1 cellular context compared by ENCODE assay signal in the genomic region with DNA sequence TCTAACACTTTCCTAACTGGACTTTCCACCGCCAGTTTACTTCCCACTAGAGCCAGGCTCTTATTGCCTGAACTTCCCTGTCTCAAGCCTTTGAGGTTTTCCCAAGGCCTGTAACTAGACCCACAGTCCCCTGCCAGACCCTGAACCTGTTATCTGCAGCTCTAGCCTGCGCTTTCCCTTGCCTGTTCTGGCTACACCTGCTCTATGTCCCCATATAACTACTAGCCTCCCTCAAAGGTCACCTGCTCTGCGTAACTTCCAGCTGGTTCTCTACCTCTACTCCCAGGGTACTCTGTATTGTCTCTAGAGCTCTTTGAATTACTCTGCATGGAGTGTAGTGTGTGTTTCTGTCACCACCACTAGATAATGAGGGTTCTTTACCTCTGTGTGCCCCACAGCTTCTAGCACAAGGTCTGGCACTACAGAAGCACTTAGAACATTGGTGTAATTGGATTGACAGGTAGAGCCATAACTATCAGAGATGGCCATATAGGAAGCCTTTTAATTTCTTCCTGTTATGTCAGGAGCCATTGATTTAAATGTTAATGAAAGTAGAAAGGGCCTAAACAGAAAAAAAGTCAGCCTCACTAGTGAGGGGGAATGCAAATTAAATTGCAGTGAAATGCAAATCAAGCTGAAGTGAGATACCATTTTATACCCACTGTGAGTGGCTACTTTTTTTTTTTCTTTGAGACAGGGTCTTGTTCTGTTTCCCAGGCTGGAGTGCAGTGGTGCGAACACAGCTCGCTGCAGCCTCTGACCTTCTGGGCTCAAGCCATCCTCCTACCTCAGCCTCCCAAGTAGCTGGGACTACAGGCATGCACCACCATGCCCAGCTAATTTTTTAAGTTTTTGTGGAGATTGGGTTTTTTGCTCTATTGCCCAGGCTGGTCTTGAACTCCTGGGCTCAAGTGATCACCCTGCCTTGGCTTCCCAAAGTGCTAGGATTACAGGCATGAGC.
TF ChIP-seq lines count a peak whose summit lies in the region.

No MANE protein-coding gene starts in this region.

TF ChIP-seq in GM23338, 12 proteins besides CTCF, POLR2A, EP300 and RAD21 (continued from another document):
- TF ChIP-seq, protein P1, sequence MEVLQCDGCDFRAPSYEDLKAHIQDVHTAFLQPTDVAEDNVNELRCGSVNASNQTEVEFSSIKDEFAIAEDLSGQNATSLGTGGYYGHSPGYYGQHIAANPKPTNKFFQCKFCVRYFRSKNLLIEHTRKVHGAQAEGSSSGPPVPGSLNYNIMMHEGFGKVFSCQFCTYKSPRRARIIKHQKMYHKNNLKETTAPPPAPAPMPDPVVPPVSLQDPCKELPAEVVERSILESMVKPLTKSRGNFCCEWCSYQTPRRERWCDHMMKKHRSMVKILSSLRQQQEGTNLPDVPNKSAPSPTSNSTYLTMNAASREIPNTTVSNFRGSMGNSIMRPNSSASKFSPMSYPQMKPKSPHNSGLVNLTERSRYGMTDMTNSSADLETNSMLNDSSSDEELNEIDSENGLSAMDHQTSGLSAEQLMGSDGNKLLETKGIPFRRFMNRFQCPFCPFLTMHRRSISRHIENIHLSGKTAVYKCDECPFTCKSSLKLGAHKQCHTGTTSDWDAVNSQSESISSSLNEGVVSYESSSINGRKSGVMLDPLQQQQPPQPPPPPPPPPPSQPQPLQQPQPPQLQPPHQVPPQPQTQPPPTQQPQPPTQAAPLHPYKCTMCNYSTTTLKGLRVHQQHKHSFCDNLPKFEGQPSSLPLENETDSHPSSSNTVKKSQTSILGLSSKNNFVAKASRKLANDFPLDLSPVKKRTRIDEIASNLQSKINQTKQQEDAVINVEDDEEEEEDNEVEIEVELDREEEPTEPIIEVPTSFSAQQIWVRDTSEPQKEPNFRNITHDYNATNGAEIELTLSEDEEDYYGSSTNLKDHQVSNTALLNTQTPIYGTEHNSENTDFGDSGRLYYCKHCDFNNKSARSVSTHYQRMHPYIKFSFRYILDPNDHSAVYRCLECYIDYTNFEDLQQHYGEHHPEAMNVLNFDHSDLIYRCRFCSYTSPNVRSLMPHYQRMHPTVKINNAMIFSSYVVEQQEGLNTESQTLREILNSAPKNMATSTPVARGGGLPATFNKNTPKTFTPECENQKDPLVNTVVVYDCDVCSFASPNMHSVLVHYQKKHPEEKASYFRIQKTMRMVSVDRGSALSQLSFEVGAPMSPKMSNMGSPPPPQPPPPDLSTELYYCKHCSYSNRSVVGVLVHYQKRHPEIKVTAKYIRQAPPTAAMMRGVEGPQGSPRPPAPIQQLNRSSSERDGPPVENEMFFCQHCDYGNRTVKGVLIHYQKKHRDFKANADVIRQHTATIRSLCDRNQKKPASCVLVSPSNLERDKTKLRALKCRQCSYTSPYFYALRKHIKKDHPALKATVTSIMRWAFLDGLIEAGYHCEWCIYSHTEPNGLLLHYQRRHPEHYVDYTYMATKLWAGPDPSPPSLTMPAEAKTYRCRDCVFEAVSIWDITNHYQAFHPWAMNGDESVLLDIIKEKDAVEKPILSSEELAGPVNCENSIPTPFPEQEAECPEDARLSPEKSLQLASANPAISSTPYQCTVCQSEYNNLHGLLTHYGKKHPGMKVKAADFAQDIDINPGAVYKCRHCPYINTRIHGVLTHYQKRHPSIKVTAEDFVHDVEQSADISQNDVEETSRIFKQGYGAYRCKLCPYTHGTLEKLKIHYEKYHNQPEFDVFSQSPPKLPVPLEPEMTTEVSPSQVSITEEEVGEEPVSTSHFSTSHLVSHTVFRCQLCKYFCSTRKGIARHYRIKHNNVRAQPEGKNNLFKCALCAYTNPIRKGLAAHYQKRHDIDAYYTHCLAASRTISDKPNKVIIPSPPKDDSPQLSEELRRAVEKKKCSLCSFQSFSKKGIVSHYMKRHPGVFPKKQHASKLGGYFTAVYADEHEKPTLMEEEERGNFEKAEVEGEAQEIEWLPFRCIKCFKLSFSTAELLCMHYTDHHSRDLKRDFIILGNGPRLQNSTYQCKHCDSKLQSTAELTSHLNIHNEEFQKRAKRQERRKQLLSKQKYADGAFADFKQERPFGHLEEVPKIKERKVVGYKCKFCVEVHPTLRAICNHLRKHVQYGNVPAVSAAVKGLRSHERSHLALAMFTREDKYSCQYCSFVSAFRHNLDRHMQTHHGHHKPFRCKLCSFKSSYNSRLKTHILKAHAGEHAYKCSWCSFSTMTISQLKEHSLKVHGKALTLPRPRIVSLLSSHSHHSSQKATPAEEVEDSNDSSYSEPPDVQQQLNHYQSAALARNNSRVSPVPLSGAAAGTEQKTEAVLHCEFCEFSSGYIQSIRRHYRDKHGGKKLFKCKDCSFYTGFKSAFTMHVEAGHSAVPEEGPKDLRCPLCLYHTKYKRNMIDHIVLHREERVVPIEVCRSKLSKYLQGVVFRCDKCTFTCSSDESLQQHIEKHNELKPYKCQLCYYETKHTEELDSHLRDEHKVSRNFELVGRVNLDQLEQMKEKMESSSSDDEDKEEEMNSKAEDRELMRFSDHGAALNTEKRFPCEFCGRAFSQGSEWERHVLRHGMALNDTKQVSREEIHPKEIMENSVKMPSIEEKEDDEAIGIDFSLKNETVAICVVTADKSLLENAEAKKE (CRISPR knock-in tag; IDR thresholded peaks at IDR 0.05): no peak
- TF ChIP-seq, protein P2, sequence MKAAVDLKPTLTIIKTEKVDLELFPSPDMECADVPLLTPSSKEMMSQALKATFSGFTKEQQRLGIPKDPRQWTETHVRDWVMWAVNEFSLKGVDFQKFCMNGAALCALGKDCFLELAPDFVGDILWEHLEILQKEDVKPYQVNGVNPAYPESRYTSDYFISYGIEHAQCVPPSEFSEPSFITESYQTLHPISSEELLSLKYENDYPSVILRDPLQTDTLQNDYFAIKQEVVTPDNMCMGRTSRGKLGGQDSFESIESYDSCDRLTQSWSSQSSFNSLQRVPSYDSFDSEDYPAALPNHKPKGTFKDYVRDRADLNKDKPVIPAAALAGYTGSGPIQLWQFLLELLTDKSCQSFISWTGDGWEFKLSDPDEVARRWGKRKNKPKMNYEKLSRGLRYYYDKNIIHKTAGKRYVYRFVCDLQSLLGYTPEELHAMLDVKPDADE (IDR thresholded peaks at IDR 0.05): no peak
- no peak for TF ChIP-seq CREB1 (CRISPR knock-in tag; IDR thresholded peaks at IDR 0.05; ENCODE audit: low read depth)
- TF ChIP-seq NANOG (IDR thresholded peaks at IDR 0.05; ENCODE audit: borderline replicate concordance): no peak
